ENCODE assay signal across 8 cellular contexts in genomic region chr9:70412678-70413426, GRCh38. TPM values are rescaled to one million over a fixed set of nuclear protein-coding genes. Genes with fewer than 3 reads are reported as not detected.
DNase-seq lines count a peak whose midpoint lies in the region; ATAC-seq and TF ChIP-seq lines count a peak whose summit lies in the region.

No MANE protein-coding gene starts in this region.

- POLR2A ChIA-PET in BJ (lab: Charles Lee): interaction anchor here (0.6 kb wide), 1 partner anchor 19 kb away, joined by 19 read pairs; no protein-coding TSS in a partner anchor

- H3K36me3 ChIP-seq in BJ (ENCODE audit: control insufficient read depth, insufficient read depth, low read length): peaks cover 2% of the 10 kb centered on the region
- peaks cover 0 to 6% (median 5%) of the 10 kb centered on the region in 4 donors for H3K36me3 ChIP-seq in esophagus muscularis mucosa
- no peaks in the 10 kb centered on the region for H3K36me3 ChIP-seq in mucosa of descending colon (ENCODE audit: low read depth)
- peaks cover 5% of the 10 kb centered on the region for H3K36me3 ChIP-seq in suprapubic skin

- H3K4me1 Mint-ChIP-seq in activated T-helper 2 cell treated with anti-CD3 and anti-CD28 coated beads, Interferon-gamma antibody, Interleukin-2, Interleukin-4, amounts not matched to agents 10 μg/mL and 5 μg/mL and 100 μg/mL, durations not matched to agents 14 hours and 24 hours and 36 hours (ENCODE audit: low read depth): peaks cover 42% of the 10 kb centered on the region

- H3K27me3 ChIP-seq in BJ (ENCODE audit: control insufficient read depth, insufficient read depth, low read length) (no peaks in the 10 kb centered on the region), esophagus muscularis mucosa (no peaks in the 10 kb centered on the region), suprapubic skin (no peaks in the 10 kb centered on the region)

- H3K9me3 Mint-ChIP-seq in activated T-helper 2 cell treated with anti-CD3 and anti-CD28 coated beads, Interferon-gamma antibody, Interleukin-2, Interleukin-4, amounts not matched to agents 10 μg/mL and 5 μg/mL and 100 μg/mL, durations not matched to agents 14 hours and 24 hours and 36 hours: no peaks in the 10 kb centered on the region

- H3K9me3 ChIP-seq in esophagus muscularis mucosa: no peaks in the 10 kb centered on the region
- H3K9me3 ChIP-seq in mucosa of descending colon: no peaks in the 10 kb centered on the region
- no peaks in the 10 kb centered on the region for H3K9me3 ChIP-seq in suprapubic skin

- WGBS in esophagus muscularis mucosa: under 1% methylated on average over 38 of the region's 55 CpGs
- under 1% methylated on average over 47 of the region's 55 CpGs for WGBS in suprapubic skin

- no peak for DNase-seq in BJ (ENCODE audit: low read depth)
- DNase-seq in H4 (ENCODE audit: low spot score): peak; percentile 68
- DNase-seq in NCI-H69 (lab: John Stamatoyannopoulos, UW): peak; percentile 84
- no peak for DNase-seq in activated T-helper 2 cell treated with anti-CD3 and anti-CD28 coated beads, Interferon-gamma antibody, Interleukin-2, Interleukin-4, amounts not matched to agents 10 μg/mL and 5 μg/mL and 100 μg/mL, durations not matched to agents 14 hours and 24 hours and 36 hours (ENCODE audit: low spot score)
- DNase-seq in esophagus muscularis mucosa (ENCODE audit: extremely low spot score): peak; percentile 94
- DNase-seq in mucosa of descending colon: peak; percentile 82 to 90 (median 88)
- DNase-seq in suprapubic skin (ENCODE audit: low spot score in 2 of 2): peak; percentile 93 to 95

- CTCF ChIA-PET in BJ (lab: Yijun Ruan, JAX): interaction anchor here (0.6 kb wide), 1 partner anchor 73 kb away, joined by 4 read pairs; no protein-coding TSS in a partner anchor

- H3K27me3 Mint-ChIP-seq in activated T-helper 2 cell treated with anti-CD3 and anti-CD28 coated beads, Interferon-gamma antibody, Interleukin-2, Interleukin-4, amounts not matched to agents 10 μg/mL and 5 μg/mL and 100 μg/mL, durations not matched to agents 14 hours and 24 hours and 36 hours (ENCODE audit: low read depth): no peaks in the 10 kb centered on the region

- H3K27ac ChIP-seq in esophagus muscularis mucosa (replicated peaks in 1 of 4) (peak overlapping the region; percentile 91 to 100 (median 100)), suprapubic skin (peak overlapping the region; percentile 100)

- peak overlapping the region; percentile 97 for H3K27ac Mint-ChIP-seq in activated T-helper 2 cell treated with anti-CD3 and anti-CD28 coated beads, Interferon-gamma antibody, Interleukin-2, Interleukin-4, amounts not matched to agents 10 μg/mL and 5 μg/mL and 100 μg/mL, durations not matched to agents 14 hours and 24 hours and 36 hours

- intact Hi-C loops in activated T-helper 2 cell treated with anti-CD3 and anti-CD28 coated beads, Interferon-gamma antibody, Interleukin-2, Interleukin-4, amounts not matched to agents 10 μg/mL and 5 μg/mL and 100 μg/mL, durations not matched to agents 14 hours and 24 hours and 36 hours (cut with micrococcal nuclease): loop anchor here (2.0 to 10.0 kb wide), 10 partner anchors 54 to 1949 kb away; partner anchors contain the start of genes CEMIP2 and SMC5
- intact Hi-C loops in esophagus muscularis mucosa (cut with DNase I) (loop anchor here (2.0 to 10.0 kb wide), 2 partner anchors 190 to 1952 kb away; partner anchors contain the start of gene ZFAND5), mucosa of descending colon (cut with DNase I, micrococcal nuclease) (loop anchor here in 1 of 2 donors (10.0 kb wide), 1 partner anchor 182 kb away; no protein-coding TSS in a partner anchor)

- H3K4me1 ChIP-seq in esophagus muscularis mucosa: peaks cover 46 to 56% (median 49%) of the 10 kb centered on the region in 4 donors
- H3K4me1 ChIP-seq in mucosa of descending colon (ENCODE audit: low read depth): peaks cover 36% of the 10 kb centered on the region
- peaks cover 52% of the 10 kb centered on the region for H3K4me1 ChIP-seq in suprapubic skin

- H3K4me3 ChIP-seq in BJ (ENCODE audit: low read depth, low read length): peak overlapping the region; percentile 90
- H3K4me3 ChIP-seq in esophagus muscularis mucosa: peak overlapping the region; percentile 66 to 99 (median 89)
- peak overlapping the region; percentile 92 for H3K4me3 ChIP-seq in mucosa of descending colon
- peak overlapping the region; percentile 98 for H3K4me3 ChIP-seq in suprapubic skin

- TF ChIP-seq CTCF in BJ (IDR thresholded peaks at IDR 0.05; ENCODE audit: insufficient read depth, low read depth, low read length) (no peak), esophagus muscularis mucosa (IDR thresholded peaks at IDR 0.05) (no peak), mucosa of descending colon (IDR thresholded peaks at IDR 0.05) (no peak), suprapubic skin (IDR thresholded peaks at IDR 0.05) (no peak)

- peak; percentile 4 for TF ChIP-seq POLR2A in esophagus muscularis mucosa (IDR thresholded peaks at IDR 0.05; ENCODE audit: low read depth)
- no peak for TF ChIP-seq POLR2A in suprapubic skin (IDR thresholded peaks at IDR 0.05)

- H3K36me3 Mint-ChIP-seq in activated T-helper 2 cell treated with anti-CD3 and anti-CD28 coated beads, Interferon-gamma antibody, Interleukin-2, Interleukin-4, amounts not matched to agents 10 μg/mL and 5 μg/mL and 100 μg/mL, durations not matched to agents 14 hours and 24 hours and 36 hours (ENCODE audit: low read depth): peaks cover 7% of the 10 kb centered on the region

- TF ChIP-seq EP300 in esophagus muscularis mucosa (IDR thresholded peaks at IDR 0.05): no peak
- no peak for TF ChIP-seq EP300 in suprapubic skin (IDR thresholded peaks at IDR 0.05)

- H3K4me3 Mint-ChIP-seq in activated T-helper 2 cell treated with anti-CD3 and anti-CD28 coated beads, Interferon-gamma antibody, Interleukin-2, Interleukin-4, amounts not matched to agents 10 μg/mL and 5 μg/mL and 100 μg/mL, durations not matched to agents 14 hours and 24 hours and 36 hours (ENCODE audit: low read depth): peak overlapping the region; percentile 95

- ATAC-seq in mucosa of descending colon: peak; percentile 30
- no peak for ATAC-seq in GM19328 (IDR thresholded peaks at IDR 0.05; ENCODE audit: unreplicated experiment)

RNA-seq across cellular contexts. Expression of gene KLF9, which starts 1.6 kb away (rescaled TPM):
- polyA plus RNA-seq in BJ (2011; rRNA removed): 29.2 and 32.7 TPM in 2 replicates
- polyA minus RNA-seq in BJ (2011; rRNA and poly(A)+ RNA removed): 29.0 TPM in 2 replicates
- 15.9 and 17.4 TPM in 2 replicates for total RNA-seq in H4 (2014; rRNA removed; shearing (Covaris generic))
- total RNA-seq in activated T-helper 2 cell treated with anti-CD3 and anti-CD28 coated beads, Interferon-gamma antibody, Interleukin-2, Interleukin-4, amounts not matched to agents 10 μg/mL and 5 μg/mL and 100 μg/mL, durations not matched to agents 14 hours and 24 hours and 36 hours: 13.5 and 13.7 TPM in 2 replicates
- total RNA-seq in esophagus muscularis mucosa: 100 to 1,000 TPM; 143 to 209 (median 184) TPM
- 100 to 1,000 TPM in 1 of 3 donors, 10 to 100 TPM in 2; 29.5 to 104 (median 45.4) TPM for total RNA-seq in mucosa of descending colon
- 100 to 1,000 TPM in 3 of 4 donors, 10 to 100 TPM in 1; 90.0 to 118 (median 109) TPM for total RNA-seq in suprapubic skin

Comparison
In these comparisons a context has a peak if more than half of its experiments do, and no peak if none do; other contexts are left out.
1. DNase-seq: peak in H4 (single experiment), NCI-H69 (single experiment), esophagus muscularis mucosa (single experiment), mucosa of descending colon (3 of 3) and suprapubic skin (2 of 2); none in BJ (single experiment) and activated T-helper 2 cell treated with anti-CD3 and anti-CD28 coated beads, Interferon-gamma antibody, Interleukin-2, Interleukin-4, amounts not matched to agents 10 μg/mL and 5 μg/mL and 100 μg/mL, durations not matched to agents 14 hours and 24 hours and 36 hours (single experiment).
2. Peak in every context shown above with its lines, with median percentiles within 50 percentile points of each other: H3K4me3 ChIP-seq.